18 cellular contexts compared by ENCODE assay signal in genomic region chr4:153733751-153734448, GRCh38. TPM values are rescaled to one million over a fixed set of nuclear protein-coding genes. Genes with fewer than 3 reads are reported as not detected.
DNase-seq lines count a peak whose midpoint lies in the region; ATAC-seq, FAIRE-seq and TF ChIP-seq lines count a peak whose summit lies in the region.
"Had no signal": no experiment of that assay in that cellular context is flagged by ENCODE, and none has a peak within 500 bp of the region (broad histone marks: within the 10 kb centered on the region; RNA-seq: fewer than 3 reads in every experiment).

No MANE protein-coding gene starts in this region.

- 78% methylated on average over 4 of the region's 4 CpGs; no CpG with 5 or more reads in 1 of the 2 experiments for WGBS in endodermal cell (ENCODE audit: insufficient coverage in 1 of 2, insufficient read length in 1 of 2), 2 experiments
- 63 to 65% methylated on average over 4 of the region's 4 CpGs for WGBS in GM23248 (ENCODE audit: low coverage in 1 of 2, low lambda C conversion rate in 2 of 2, missing lambda C conversion rate in 2 of 2), 2 experiments

- DNase-seq in NCI-H526 (lab: John Stamatoyannopoulos, UW) (peak; percentile 70 to 72), endodermal cell (no peak), putamen (ENCODE audit: low spot score) (no peak), GM23248 (no peak), kidney (no peak)
- DNase-seq: ACHN; activated CD4-positive, alpha-beta memory T cell treated with anti-CD3 and anti-CD28 coated beads for 36 hours; CD8-positive, alpha-beta T cell; colonic mucosa; heart right ventricle; small intestine had no signal

- H3K9me2 ChIP-seq in GM23248 (ENCODE audit: insufficient read depth), result no peaks in the 10 kb centered on the region

- no peaks in the 10 kb centered on the region for H4K20me1 ChIP-seq in GM23248 (ENCODE audit: insufficient read depth)

- H3K4me2 ChIP-seq in GM23248 (ENCODE audit: unreplicated experiment), result no peak overlapping the region

- H3K36me3 Mint-ChIP-seq in endodermal cell (ENCODE audit: low read depth), result no peaks in the 10 kb centered on the region
- H3K36me3 Mint-ChIP-seq: activated CD4-positive, alpha-beta memory T cell treated with anti-CD3 and anti-CD28 coated beads for 36 hours; CD8-positive, alpha-beta T cell had no signal

- H3K4me1 Mint-ChIP-seq in endodermal cell, result no peaks in the 10 kb centered on the region

- H3K9ac ChIP-seq in endodermal cell (ENCODE audit: extremely low read depth, low read length, poor library complexity, severe bottlenecking) (no peak overlapping the region), GM23248 (no peak overlapping the region), kidney (ENCODE audit: low read length in 2 of 2) (no peak overlapping the region)
- H3K9ac ChIP-seq: parathyroid adenoma had no signal

- no peak overlapping the region for H3K4me3 ChIP-seq in endodermal cell (ENCODE audit: low read length)
- H3K4me3 ChIP-seq in GM23248, result no peak overlapping the region
- H3K4me3 ChIP-seq in kidney (ENCODE audit: low read length in 2 of 2), result no peak overlapping the region
- H3K4me3 ChIP-seq: colonic mucosa, heart right ventricle, SJSA1 had no signal

- intact Hi-C loops in kidney (cut with DNase I), result no loop called here

- H3F3A ChIP-seq in GM23248 (ENCODE audit: insufficient read depth), result no peaks in the 10 kb centered on the region

- H3K9me3 ChIP-seq in endodermal cell (ENCODE audit: control insufficient read depth, low read length), result no peaks in the 10 kb centered on the region
- no peaks in the 10 kb centered on the region for H3K9me3 ChIP-seq in GM23248 (ENCODE audit: low read depth)
- H3K9me3 ChIP-seq in kidney (ENCODE audit: control insufficient read depth in 1 of 2, low read length in 2 of 2), result no peaks in the 10 kb centered on the region
- H3K9me3 ChIP-seq: colonic mucosa, SJSA1 had no signal

- H3K27ac ChIP-seq in endodermal cell (ENCODE audit: low read depth, low read length), result no peak overlapping the region
- no peak overlapping the region for H3K27ac ChIP-seq in GM23248
- H3K27ac ChIP-seq in kidney (ENCODE audit: low read depth in 2 of 2, low read length in 2 of 2), result no peak overlapping the region
- H3K27ac ChIP-seq: colonic mucosa, epithelial cell of prostate, heart right ventricle, parathyroid adenoma, SJSA1 had no signal

- H3K79me2 ChIP-seq in GM23248 (ENCODE audit: insufficient read depth), result no peaks in the 10 kb centered on the region
- H3K79me2 ChIP-seq: parathyroid adenoma had no signal

- no peak for TF ChIP-seq POLR2A in GM18505 (IDR thresholded peaks at IDR 0.05; ENCODE audit: borderline replicate concordance, extremely low read depth, insufficient read depth, insufficient read length)

- FAIRE-seq in kidney (lab: Jason Lieb, UNC), result no peak
- FAIRE-seq: astrocyte, small intestine had no signal

- H3K27me3 Mint-ChIP-seq in endodermal cell (ENCODE audit: insufficient read depth), result no peaks in the 10 kb centered on the region
- H3K27me3 Mint-ChIP-seq: activated CD4-positive, alpha-beta memory T cell treated with anti-CD3 and anti-CD28 coated beads for 36 hours had no signal

- ATAC-seq in GM18505 (IDR thresholded peaks at IDR 0.05; ENCODE audit: unreplicated experiment) (peak; percentile 66), GM19463 (IDR thresholded peaks at IDR 0.05; ENCODE audit: unreplicated experiment) (peak; percentile 48), HG03095 (IDR thresholded peaks at IDR 0.05; ENCODE audit: unreplicated experiment) (peak; percentile 60)
- ATAC-seq: CD8-positive, alpha-beta T cell; heart right ventricle had no signal

- H3K4me3 Mint-ChIP-seq in endodermal cell, result no peak overlapping the region
- H3K4me3 Mint-ChIP-seq: activated CD4-positive, alpha-beta memory T cell treated with anti-CD3 and anti-CD28 coated beads for 36 hours; CD8-positive, alpha-beta T cell had no signal

- no peaks in the 10 kb centered on the region for H3K9me3 Mint-ChIP-seq in endodermal cell
- H3K9me3 Mint-ChIP-seq: activated CD4-positive, alpha-beta memory T cell treated with anti-CD3 and anti-CD28 coated beads for 36 hours; CD8-positive, alpha-beta T cell had no signal

- H3K4me1 ChIP-seq in endodermal cell (ENCODE audit: control insufficient read depth, insufficient read depth, low read length) (no peaks in the 10 kb centered on the region), GM23248 (ENCODE audit: insufficient read depth) (no peaks in the 10 kb centered on the region; the same call in 1 of the 2 replicates), kidney (ENCODE audit: control insufficient read depth in 1 of 2, insufficient read depth in 1 of 2, low read depth in 1 of 2, low read length in 2 of 2) (no peaks in the 10 kb centered on the region)
- H3K4me1 ChIP-seq: colonic mucosa, parathyroid adenoma, SJSA1 had no signal

- H2AFZ ChIP-seq in GM23248, result no peak overlapping the region
- H2AFZ ChIP-seq: parathyroid adenoma had no signal

- H3K27me3 ChIP-seq in endodermal cell (ENCODE audit: control insufficient read depth, insufficient read depth, low read length, poor library complexity, severe bottlenecking) (no peaks in the 10 kb centered on the region), GM23248 (replicated peaks; ENCODE audit: insufficient read depth) (no peaks in the 10 kb centered on the region)
- H3K27me3 ChIP-seq: colonic mucosa, heart right ventricle had no signal

- H3K36me3 ChIP-seq in endodermal cell (ENCODE audit: control insufficient read depth, insufficient read depth, low read length) (no peaks in the 10 kb centered on the region), GM23248 (ENCODE audit: low read depth) (no peaks in the 10 kb centered on the region), kidney (ENCODE audit: control insufficient read depth in 1 of 2, insufficient read depth in 2 of 2, low read length in 2 of 2) (no peaks in the 10 kb centered on the region)
- H3K36me3 ChIP-seq: colonic mucosa, heart right ventricle, SJSA1 had no signal

- H3K27ac Mint-ChIP-seq in endodermal cell, result no peak overlapping the region
- H3K27ac Mint-ChIP-seq: activated CD4-positive, alpha-beta memory T cell treated with anti-CD3 and anti-CD28 coated beads for 36 hours; CD8-positive, alpha-beta T cell had no signal

- in situ Hi-C loops in GM23248 (cut with MboI), result no loop called here

- TF ChIP-seq CTCF in endodermal cell (conservative IDR thresholded peaks at IDR 0.05), result no peak
- no peak for TF ChIP-seq CTCF in kidney (IDR thresholded peaks at IDR 0.05; ENCODE audit: borderline replicate concordance, extremely low read depth, insufficient read depth)

RNA-seq across cellular contexts. Expression of gene RNF175, which starts 25.9 kb away (rescaled TPM):
- 1 to 10 TPM; 1.7 to 4.2 TPM for total RNA-seq in endodermal cell
- polyA plus RNA-seq in endodermal cell (2013, experiment 1 of 2), result 22.5 TPM
- 20.8 TPM for polyA plus RNA-seq in endodermal cell (2013, experiment 2 of 2)
- total RNA-seq in GM23248 (2014; rRNA removed; shearing (Covaris generic)), result not detected in 2 replicates
- polyA plus RNA-seq in GM23248 (2016; fragmentation: Nextera tagmentation; extraction: Ambion mirVana), result not detected in 2 replicates
- 0.25 TPM for total RNA-seq in kidney
- not detected for polyA plus RNA-seq in kidney (ENCODE audit: insufficient read depth, low read depth, low replicate concordance)
- total RNA-seq: activated CD4-positive, alpha-beta memory T cell treated with anti-CD3 and anti-CD28 coated beads for 36 hours; SJSA1 had no signal

RNA-seq across cellular contexts. Expression of gene TLR2, which starts 49.8 kb away (rescaled TPM):
- total RNA-seq in endodermal cell, result under 1 TPM; 0.53 to 0.89 TPM
- polyA plus RNA-seq in endodermal cell (2013, experiment 1 of 2), result 0.14 TPM
- 0.33 TPM for polyA plus RNA-seq in endodermal cell (2013, experiment 2 of 2)
- total RNA-seq in GM23248 (2014; rRNA removed; shearing (Covaris generic)), result not detected in 2 replicates
- polyA plus RNA-seq in GM23248 (2016; fragmentation: Nextera tagmentation; extraction: Ambion mirVana), result not detected in 2 replicates
- 59.5 TPM for total RNA-seq in kidney
- 8.0 TPM for polyA plus RNA-seq in kidney (ENCODE audit: insufficient read depth, low read depth, low replicate concordance)
- total RNA-seq: SJSA1 had no signal

RNA-seq across cellular contexts. Expression of gene SFRP2, which starts 55.0 kb away (rescaled TPM):
- total RNA-seq in endodermal cell (10 to 100 TPM in 1 of 2 donors, 1 to 10 TPM in 1; 5.3 to 69.1 TPM), kidney (4.1 TPM)
- polyA plus RNA-seq in endodermal cell (2013, experiment 1 of 2), result 190 TPM
- polyA plus RNA-seq in endodermal cell (2013, experiment 2 of 2), result 146 TPM
- total RNA-seq in GM23248 (2014; rRNA removed; shearing (Covaris generic)), result 0.63 and 0.65 TPM in 2 replicates
- polyA plus RNA-seq in GM23248 (2016; fragmentation: Nextera tagmentation; extraction: Ambion mirVana) (1.6 and 2.4 TPM in 2 replicates), kidney (ENCODE audit: insufficient read depth, low read depth, low replicate concordance) (not detected)
- total RNA-seq: activated CD4-positive, alpha-beta memory T cell treated with anti-CD3 and anti-CD28 coated beads for 36 hours; CD8-positive, alpha-beta T cell; SJSA1 had no signal

Comparison
In these comparisons a context has a peak if more than half of its experiments do, and no peak if none do; other contexts are left out.
1. DNase-seq: peak in NCI-H526 (2 of 2); none in endodermal cell (single experiment), putamen (single experiment), GM23248 (single experiment) and kidney (single experiment).
2. RNA of gene TLR2, which starts 49.8 kb away (total RNA-seq): 59.5 TPM in kidney (single experiment); 0.53 to 0.89 TPM in endodermal cell and not detected in GM23248; every median in the first group is over 10 times any median in the second.
3. Peak in every context shown above with its lines, with median percentiles within 50 percentile points of each other: ATAC-seq.